ENCODE assay signal across 34 cellular contexts in the genomic region with DNA sequence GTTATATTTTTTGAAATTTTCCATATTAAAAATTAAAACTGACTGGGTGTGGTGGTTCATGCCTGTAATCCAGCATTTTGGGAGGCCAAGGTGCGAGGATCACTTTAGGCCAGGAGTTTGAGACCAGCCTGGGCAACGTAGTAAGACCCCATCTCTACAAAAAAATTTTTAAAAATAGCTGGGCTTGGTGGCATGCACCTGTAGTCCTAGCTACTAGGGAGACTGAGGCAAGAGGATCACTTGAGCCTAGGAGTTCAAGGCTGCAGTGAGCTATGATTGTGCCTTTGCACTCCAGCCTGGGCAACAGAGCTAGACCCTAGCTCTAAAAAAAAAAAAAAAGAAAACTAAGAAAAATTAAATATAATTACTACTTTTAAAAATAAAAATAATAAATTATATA. TPM values are rescaled to one million over a fixed set of nuclear protein-coding genes. Genes with fewer than 3 reads are reported as not detected.
"Had no signal": no experiment of that assay in that cellular context is flagged by ENCODE, and none has a peak within 500 bp of the region (broad histone marks: within the 10 kb centered on the region; RNA-seq: fewer than 3 reads in every experiment).

No MANE protein-coding gene starts in this region.

- H3K4me3 Mint-ChIP-seq: activated CD4-positive, alpha-beta memory T cell treated with anti-CD3 and anti-CD28 coated beads, Interleukin-2, amount 10 ng/mL, durations not matched to agents 7 days and 5 days; activated CD4-positive, alpha-beta T cell treated with anti-CD3 and anti-CD28 coated beads, Interleukin-2, amount 10 ng/mL, durations not matched to agents 7 days and 5 days; activated naive CD8-positive, alpha-beta T cell; activated T-cell treated with anti-CD3 and anti-CD28 coated beads, Interleukin-2, amount 50 U/mL, for 24 hours; activated T-cell treated with anti-CD3 and anti-CD28 coated beads, Interleukin-2, amount 50 U/mL, for 72 hours; central memory CD8-positive, alpha-beta T cell; effector memory CD8-positive, alpha-beta T cell; T-helper 17 cell; T-helper 2 cell treated with Interferon-gamma antibody and Interleukin-4, amounts not matched to agents 5 μg/mL and 100 μg/mL, for 36 hours had no signal

- H3K4me1 ChIP-seq: foreskin keratinocyte had no signal

- DNase-seq: activated CD4-positive, alpha-beta memory T cell treated with anti-CD3 and anti-CD28 coated beads, Interleukin-2, amount 10 ng/mL, durations not matched to agents 7 days and 5 days; activated CD4-positive, alpha-beta T cell treated with anti-CD3 and anti-CD28 coated beads for 4 hours; activated CD4-positive, alpha-beta T cell treated with anti-CD3 and anti-CD28 coated beads, Interleukin-2, amount 10 ng/mL, durations not matched to agents 7 days and 5 days; activated CD4-positive, alpha-beta T cell treated with anti-CD3 and anti-CD28 coated beads, Interleukin-2, amount 50 U/mL, for 4 hours; activated CD4-positive, CD25-positive, alpha-beta regulatory T cell; activated CD4-positive, CD25-positive, alpha-beta regulatory T cell treated with anti-CD3 and anti-CD28 coated beads, Interleukin-2, amount 50 U/mL, for 72 hours; activated CD8-positive, alpha-beta memory T cell treated with anti-CD3 and anti-CD28 coated beads, Interleukin-2, amount 50 U/mL, for 48 hours; activated gamma-delta T cell treated with Interleukin-2 at 50 U/mL for 16 hours; activated naive CD4-positive, alpha-beta T cell treated with anti-CD3 and anti-CD28 coated beads, Interleukin-2, amount 50 U/mL, for 16 hours; activated naive CD4-positive, alpha-beta T cell treated with Interleukin-2 at 50 U/mL for 16 hours; activated T-cell treated with anti-CD3 and anti-CD28 coated beads for 4 hours; activated T-cell treated with anti-CD3 and anti-CD28 coated beads, Interleukin-2, amount 50 U/mL, for 24 hours; activated T-cell treated with anti-CD3 and anti-CD28 coated beads, Interleukin-2, amount 50 U/mL, for 72 hours; amniotic stem cell; anterior cingulate cortex; brain microvascular endothelial cell; cortex of kidney; dermis blood vessel endothelial cell; effector CD4-positive, alpha-beta T cell; effector memory CD8-positive, alpha-beta T cell; foreskin keratinocyte; gastrocnemius medialis; glutamatergic neuron; heart left ventricle; T-helper 1 cell; T-helper 17 cell; T1000 had no signal

- H3K4me3 ChIP-seq: esophagus muscularis mucosa, gastrocnemius medialis, heart left ventricle had no signal

- FAIRE-seq: bronchial epithelial cell had no signal

- H3K36me3 ChIP-seq: brain microvascular endothelial cell, esophagus muscularis mucosa, gastrocnemius medialis, heart left ventricle, WERI-Rb-1 had no signal

- H3K9me3 ChIP-seq: esophagus muscularis mucosa, gastrocnemius medialis, heart left ventricle had no signal

- H3K27me3 Mint-ChIP-seq: activated CD4-positive, alpha-beta memory T cell treated with anti-CD3 and anti-CD28 coated beads, Interleukin-2, amount 10 ng/mL, durations not matched to agents 7 days and 5 days; activated CD4-positive, alpha-beta T cell treated with anti-CD3 and anti-CD28 coated beads, Interleukin-2, amount 10 ng/mL, durations not matched to agents 7 days and 5 days; activated naive CD8-positive, alpha-beta T cell; activated T-cell treated with anti-CD3 and anti-CD28 coated beads, Interleukin-2, amount 50 U/mL, for 24 hours; central memory CD8-positive, alpha-beta T cell; effector memory CD8-positive, alpha-beta T cell; T-helper 17 cell had no signal

- H3K27ac Mint-ChIP-seq: activated CD4-positive, alpha-beta memory T cell treated with anti-CD3 and anti-CD28 coated beads, Interleukin-2, amount 10 ng/mL, durations not matched to agents 7 days and 5 days; activated CD4-positive, alpha-beta T cell treated with anti-CD3 and anti-CD28 coated beads, Interleukin-2, amount 10 ng/mL, durations not matched to agents 7 days and 5 days; activated naive CD8-positive, alpha-beta T cell; activated T-cell treated with anti-CD3 and anti-CD28 coated beads, Interleukin-2, amount 50 U/mL, for 24 hours; activated T-cell treated with anti-CD3 and anti-CD28 coated beads, Interleukin-2, amount 50 U/mL, for 72 hours; effector memory CD8-positive, alpha-beta T cell; T-helper 17 cell; T-helper 2 cell treated with Interferon-gamma antibody and Interleukin-4, amounts not matched to agents 5 μg/mL and 100 μg/mL, for 36 hours had no signal

- H3K9me3 Mint-ChIP-seq: activated CD4-positive, alpha-beta memory T cell treated with anti-CD3 and anti-CD28 coated beads, Interleukin-2, amount 10 ng/mL, durations not matched to agents 7 days and 5 days; activated CD4-positive, alpha-beta T cell treated with anti-CD3 and anti-CD28 coated beads, Interleukin-2, amount 10 ng/mL, durations not matched to agents 7 days and 5 days; activated T-cell treated with anti-CD3 and anti-CD28 coated beads, Interleukin-2, amount 50 U/mL, for 24 hours; activated T-cell treated with anti-CD3 and anti-CD28 coated beads, Interleukin-2, amount 50 U/mL, for 72 hours; central memory CD8-positive, alpha-beta T cell; effector memory CD8-positive, alpha-beta T cell; T-helper 2 cell treated with Interferon-gamma antibody and Interleukin-4, amounts not matched to agents 5 μg/mL and 100 μg/mL, for 36 hours had no signal

- H3K27me3 ChIP-seq: brain microvascular endothelial cell, esophagus muscularis mucosa, foreskin keratinocyte, gastrocnemius medialis, heart left ventricle had no signal

- ATAC-seq: activated T-cell treated with anti-CD3 and anti-CD28 coated beads, Interleukin-2, amount 50 U/mL, for 72 hours; effector memory CD8-positive, alpha-beta T cell; foreskin keratinocyte; gastrocnemius medialis; heart left ventricle; T-helper 17 cell had no signal

- H3K27ac ChIP-seq: brain microvascular endothelial cell, esophagus muscularis mucosa, foreskin keratinocyte, gastrocnemius medialis, heart left ventricle, WERI-Rb-1 had no signal

RNA-seq across cellular contexts. Expression of gene TMEM269, which starts 36.9 kb away (rescaled TPM):
- total RNA-seq: activated CD4-positive, alpha-beta memory T cell treated with anti-CD3 and anti-CD28 coated beads, Interleukin-2, amount 10 ng/mL, durations not matched to agents 7 days and 5 days; cardiac septum; dermis blood vessel endothelial cell; foreskin keratinocyte had no signal
- polyA plus RNA-seq: heart left ventricle had no signal
